Comparison of ENCODE assay signal across 8 cellular contexts in genomic region chr15:35545825-35546580, GRCh38. TPM values are rescaled to one million over a fixed set of nuclear protein-coding genes. Genes with fewer than 3 reads are reported as not detected.
DNase-seq lines count a peak whose midpoint lies in the region; ATAC-seq lines count a peak whose summit lies in the region.

Gene DPH6 (minus strand): TSS chr15:35546165. CDS start chr15:35546141, 24 bp downstream.

- H3K9me3 ChIP-seq in esophagus (ENCODE audit: control insufficient read depth in 2 of 2, insufficient read depth in 1 of 2, low read depth in 1 of 2, low read length in 1 of 2): no peaks in the 10 kb centered on the region
- H3K9me3 ChIP-seq in muscle layer of duodenum (ENCODE audit: control insufficient read depth in 1 of 2, low read length in 2 of 2): no peaks in the 10 kb centered on the region

- peak; percentile 88 for DNase-seq in DMS 273 (lab: John Stamatoyannopoulos, UW; ENCODE audit: unreplicated experiment)
- peak in 72 of 76 experiments; percentile 5 to 91 (median 65) for DNase-seq in HUDEP-2 (lab: John Stamatoyannopoulos, UW; ENCODE audit: unreplicated experiment in 76 of 76)
- peak; percentile 50 for DNase-seq in OCI-M2 (lab: John Stamatoyannopoulos, UW; ENCODE audit: unreplicated experiment)
- peak; percentile 80 for DNase-seq in activated T-cell treated with anti-CD3 and anti-CD28 coated beads for 48 hours (ENCODE audit: low read depth)
- peak; percentile 67 for DNase-seq in stimulated activated CD8-positive, alpha-beta memory T cell treated with anti-CD3 and anti-CD28 coated beads, Interleukin-7, amount 100 ng/mL, for 24 hours (ENCODE audit: low read depth)

- no peaks in the 10 kb centered on the region for H3K36me3 ChIP-seq in esophagus (ENCODE audit: control insufficient read depth in 2 of 2, insufficient read depth in 2 of 2, low read length in 1 of 2)
- H3K36me3 ChIP-seq in muscle layer of duodenum (ENCODE audit: control insufficient read depth in 1 of 2, insufficient read depth in 2 of 2, low read length in 2 of 2): no peaks in the 10 kb centered on the region

- H3K4me3 ChIP-seq in esophagus (ENCODE audit: low read depth in 1 of 2, low read length in 2 of 2) (peak within 1 kb of the TSS; percentile 75 to 89), muscle layer of duodenum (ENCODE audit: low read depth in 1 of 2, low read length in 2 of 2) (peak within 1 kb of the TSS; percentile 77 to 82)

- 0 to 1% methylated on average over 64 to 69 of the region's 69 CpGs for WGBS in esophagus, 2 donors

- peak; percentile 88 for ATAC-seq in GM21390 (IDR thresholded peaks at IDR 0.05; ENCODE audit: unreplicated experiment)

- H3K27ac ChIP-seq in esophagus (ENCODE audit: low read depth in 2 of 2, low read length in 1 of 2): peak within 1 kb of the TSS; percentile 96 to 99
- H3K27ac ChIP-seq in muscle layer of duodenum (ENCODE audit: low read length): peak within 1 kb of the TSS; percentile 90

- H3K27me3 ChIP-seq in esophagus (ENCODE audit: control insufficient read depth in 1 of 2, insufficient read depth in 2 of 2, low read length in 2 of 2) (no peaks in the 10 kb centered on the region), muscle layer of duodenum (ENCODE audit: low read depth, low read length) (no peaks in the 10 kb centered on the region)

- H3K4me1 ChIP-seq in esophagus (ENCODE audit: control insufficient read depth in 2 of 2, insufficient read depth in 2 of 2, low read length in 1 of 2) (no peaks in the 10 kb centered on the region), muscle layer of duodenum (ENCODE audit: control insufficient read depth in 1 of 2, insufficient read depth in 2 of 2, low read length in 2 of 2) (peaks cover 5 to 13% of the 10 kb centered on the region in 2 donors)

RNA-seq across cellular contexts. Expression of gene DPH6, which starts in this region (rescaled TPM):
- 10 to 100 TPM in 1 of 2 donors, 1 to 10 TPM in 1; 6.8 to 10.7 TPM for polyA plus RNA-seq in esophagus

Comparison
In these comparisons a context has a peak if more than half of its experiments do, and no peak if none do; other contexts are left out.
1. Peak in every context shown above with its lines: DNase-seq, ATAC-seq, H3K4me3 ChIP-seq and H3K27ac ChIP-seq.